1 cellular context compared by ENCODE assay signal in genomic region chr6:116352515-116353471, GRCh38.
TF ChIP-seq lines count a peak whose summit lies in the region.

No MANE protein-coding gene starts in this region.

TF ChIP-seq in GM12878, 131 proteins besides CTCF, POLR2A, EP300 and RAD21 (continued from another document):
- TF ChIP-seq PKNOX1 (IDR thresholded peaks at IDR 0.05): no peak
- TF ChIP-seq ZBTB11 (CRISPR knock-in tag; IDR thresholded peaks at IDR 0.05): no peak
- no peak for TF ChIP-seq SPI1 (IDR thresholded peaks at IDR 0.05; ENCODE audit: borderline replicate concordance, insufficient read depth, low read depth, low read length)
- TF ChIP-seq MTA2 (IDR thresholded peaks at IDR 0.05; ENCODE audit: low read depth): peak; percentile 85
- peak; percentile 62 for TF ChIP-seq BCL3 (IDR thresholded peaks at IDR 0.05; ENCODE audit: borderline replicate concordance, insufficient read depth, low read depth, low read length, poor library complexity, severe bottlenecking)
- TF ChIP-seq JUNB (IDR thresholded peaks at IDR 0.05): peak; percentile 58
- 0 out of 2 replicates have a peak, but pooled peaks have one; percentile 10 for TF ChIP-seq ZNF24 (IDR thresholded peaks at IDR 0.05)
- peak; percentile 66; the same call in 1 of the 2 replicates for TF ChIP-seq IKZF1 (conservative IDR thresholded peaks at IDR 0.05)
- TF ChIP-seq BCLAF1 (IDR thresholded peaks at IDR 0.05): no peak
- TF ChIP-seq FOXK2 (IDR thresholded peaks at IDR 0.05): no peak
- TF ChIP-seq CBX3 (IDR thresholded peaks at IDR 0.05; ENCODE audit: borderline replicate concordance, low read depth): no peak
- peak; percentile 31; the same call in 1 of the 2 replicates for TF ChIP-seq IRF4 (IDR thresholded peaks at IDR 0.05; ENCODE audit: low read depth, low read length)
- TF ChIP-seq CBFB (IDR thresholded peaks at IDR 0.05; ENCODE audit: low read depth): peak; percentile 24; the same call in 1 of the 2 replicates
- peak; percentile 68 for TF ChIP-seq RUNX3 (IDR thresholded peaks at IDR 0.05; ENCODE audit: low read length)
- TF ChIP-seq SMAD1 (IDR thresholded peaks at IDR 0.05; ENCODE audit: low read depth, partially characterized antibody): no peak
- peak; percentile 77; the same call in 1 of the 2 replicates for TF ChIP-seq NFIC (IDR thresholded peaks at IDR 0.05; ENCODE audit: low read depth, low read length)
- no peak for TF ChIP-seq TBL1XR1 (IDR thresholded peaks at IDR 0.05; ENCODE audit: low read depth, low read length)
- peak; percentile 78 for TF ChIP-seq SKIL (IDR thresholded peaks at IDR 0.05; ENCODE audit: low read depth, poor library complexity, severe bottlenecking)
- peak; percentile 79 for TF ChIP-seq DPF2 (IDR thresholded peaks at IDR 0.05)
- 0 out of 2 replicates have a peak, but pooled peaks have one; percentile 23 for TF ChIP-seq MEF2A (IDR thresholded peaks at IDR 0.05; ENCODE audit: insufficient read depth, low read depth, low read length)
- no peak for TF ChIP-seq ZSCAN29 (IDR thresholded peaks at IDR 0.05)
- TF ChIP-seq FOXM1 (IDR thresholded peaks at IDR 0.05; ENCODE audit: low read depth, low read length): peak; percentile 67; the same call in 1 of the 2 replicates
- peak; percentile 57; the same call in 1 of the 2 replicates for TF ChIP-seq NBN (IDR thresholded peaks at IDR 0.05)
- no peak for TF ChIP-seq ELK1 (IDR thresholded peaks at IDR 0.05; ENCODE audit: low read depth, low read length)
- TF ChIP-seq EED (IDR thresholded peaks at IDR 0.05; ENCODE audit: low read depth): peak; percentile 54
- TF ChIP-seq HDAC6 (IDR thresholded peaks at IDR 0.05; ENCODE audit: unreplicated experiment): no peak
- TF ChIP-seq CREM (IDR thresholded peaks at IDR 0.05; ENCODE audit: low read depth): peak; percentile 50; the same call in 1 of the 2 replicates
- no peak for TF ChIP-seq RCOR1 (conservative IDR thresholded peaks at IDR 0.05; ENCODE audit: low read depth, low read length)
- no peak for TF ChIP-seq PML (IDR thresholded peaks at IDR 0.05; ENCODE audit: low read length)
- TF ChIP-seq IKZF2 (IDR thresholded peaks at IDR 0.05): peak; percentile 72 to 77; a peak in 3 of 4 replicates
- peak; percentile 19 for TF ChIP-seq MEF2B (IDR thresholded peaks at IDR 0.05; ENCODE audit: partially characterized antibody, poor library complexity, severe bottlenecking)
- no peak for TF ChIP-seq MYC (IDR thresholded peaks at IDR 0.05; ENCODE audit: insufficient read depth, insufficient read length, insufficient replicate concordance, low read length, severe bottlenecking)
- TF ChIP-seq SMARCA5 (IDR thresholded peaks at IDR 0.05): no peak
- TF ChIP-seq ZNF384 (IDR thresholded peaks at IDR 0.05; ENCODE audit: borderline replicate concordance, low read depth, low read length): peak; percentile 5; the same call in 1 of the 2 replicates
- 0 out of 2 replicates have a peak, but pooled peaks have one; percentile 11 for TF ChIP-seq YY1 (IDR thresholded peaks at IDR 0.05; ENCODE audit: low read depth, low read length)
- peak; percentile 83 for TF ChIP-seq BCL11A (IDR thresholded peaks at IDR 0.05; ENCODE audit: low read depth, low read length)
